In genomic region chr17:8807070-8807550, GRCh38 we compare ENCODE assay signal across 9 cellular contexts. TPM values are rescaled to one million over a fixed set of nuclear protein-coding genes. Genes with fewer than 3 reads are reported as not detected.
DNase-seq lines count a peak whose midpoint lies in the region; ATAC-seq and TF ChIP-seq lines count a peak whose summit lies in the region.
"Had no signal": no experiment of that assay in that cellular context is flagged by ENCODE, and none has a peak within 500 bp of the region (broad histone marks: within the 10 kb centered on the region; RNA-seq: fewer than 3 reads in every experiment).

No MANE protein-coding gene starts in this region.

- intact Hi-C loops in natural killer cell (cut with micrococcal nuclease) (no loop called here), uterus (cut with DNase I; ENCODE audit: low total_unique reads) (no loop called here)

- H3K4me3 Mint-ChIP-seq in activated CD8-positive, alpha-beta memory T cell treated with anti-CD3 and anti-CD28 coated beads, Interleukin-2, amount 10 ng/mL, durations not matched to agents 7 days and 5 days, result no peak overlapping the region
- no peak overlapping the region for H3K4me3 Mint-ChIP-seq in natural killer cell

- ATAC-seq in activated CD8-positive, alpha-beta memory T cell treated with anti-CD3 and anti-CD28 coated beads, Interleukin-2, amount 10 ng/mL, durations not matched to agents 7 days and 5 days, result peak; percentile 55
- peak; percentile 91 for ATAC-seq in HG02884 (IDR thresholded peaks at IDR 0.05; ENCODE audit: unreplicated experiment)
- ATAC-seq in natural killer cell, result peak; percentile 36 to 70 (median 49)

- peak; percentile 47 for DNase-seq in activated CD8-positive, alpha-beta memory T cell treated with anti-CD3 and anti-CD28 coated beads, Interleukin-2, amount 10 ng/mL, durations not matched to agents 7 days and 5 days
- no peak for DNase-seq in activated CD8-positive, alpha-beta memory T cell treated with anti-CD3 and anti-CD28 coated beads, Interleukin-2, amount 50 U/mL, for 48 hours
- peak in 2 of 3 donors; percentile 52 to 65 for DNase-seq in Peyer's patch
- no peak for DNase-seq in natural killer cell
- no peak for DNase-seq in uterus
- no peak for DNase-seq in activated T-cell treated with anti-CD3 and anti-CD28 coated beads for 4 hours
- no peak for DNase-seq in NCI-H2196 treated with DMSO at 0.1 percent for 48 hours (lab: John Stamatoyannopoulos, UW; ENCODE audit: unreplicated experiment)
- DNase-seq: heart left ventricle had no signal

- H3K9me3 ChIP-seq in Peyer's patch (peaks cover 0 to 5% (median 0%) of the 10 kb centered on the region in 4 donors), uterus (no peaks in the 10 kb centered on the region)

- peak overlapping the region; percentile 4 for H3K27ac Mint-ChIP-seq in activated CD8-positive, alpha-beta memory T cell treated with anti-CD3 and anti-CD28 coated beads, Interleukin-2, amount 10 ng/mL, durations not matched to agents 7 days and 5 days
- H3K27ac Mint-ChIP-seq in natural killer cell, result no peak overlapping the region

- no peaks in the 10 kb centered on the region for H3K36me3 ChIP-seq in Peyer's patch
- H3K36me3 ChIP-seq in uterus, result no peaks in the 10 kb centered on the region
- H3K36me3 ChIP-seq: heart left ventricle had no signal

- CTCF ChIA-PET in activated CD8-positive, alpha-beta memory T cell treated with anti-CD3 and anti-CD28 coated beads, Interleukin-2, amount 10 ng/mL, durations not matched to agents 7 days and 5 days (lab: Charles Lee), result interaction anchor here (1.3 kb wide), 1 partner anchor 21 kb away, joined by 3 read pairs; no protein-coding TSS in a partner anchor

- no peak for TF ChIP-seq CTCF in Peyer's patch (IDR thresholded peaks at IDR 0.05)
- no peak for TF ChIP-seq CTCF in natural killer cell (IDR thresholded peaks at IDR 0.05)
- TF ChIP-seq CTCF in uterus (IDR thresholded peaks at IDR 0.05), result no peak

- H3K27me3 Mint-ChIP-seq in activated CD8-positive, alpha-beta memory T cell treated with anti-CD3 and anti-CD28 coated beads, Interleukin-2, amount 10 ng/mL, durations not matched to agents 7 days and 5 days, result peaks cover 4% of the 10 kb centered on the region
- H3K27me3 Mint-ChIP-seq in natural killer cell (ENCODE audit: low read depth in 2 of 2), result peaks cover 0 to 7% of the 10 kb centered on the region in 2 donors

- peaks cover 12% of the 10 kb centered on the region for H3K4me1 Mint-ChIP-seq in activated CD8-positive, alpha-beta memory T cell treated with anti-CD3 and anti-CD28 coated beads, Interleukin-2, amount 10 ng/mL, durations not matched to agents 7 days and 5 days
- no peaks in the 10 kb centered on the region for H3K4me1 Mint-ChIP-seq in natural killer cell

- H3K4me1 ChIP-seq in Peyer's patch (peaks cover 0 to 8% (median 0%) of the 10 kb centered on the region in 4 donors), uterus (no peaks in the 10 kb centered on the region)

- H3K4me3 ChIP-seq in Peyer's patch, result no peak overlapping the region
- no peak overlapping the region for H3K4me3 ChIP-seq in uterus
- H3K4me3 ChIP-seq: heart left ventricle had no signal

- H3K9me3 Mint-ChIP-seq in activated CD8-positive, alpha-beta memory T cell treated with anti-CD3 and anti-CD28 coated beads, Interleukin-2, amount 10 ng/mL, durations not matched to agents 7 days and 5 days (ENCODE audit: low read depth), result peaks cover 7% of the 10 kb centered on the region
- no peaks in the 10 kb centered on the region for H3K9me3 Mint-ChIP-seq in natural killer cell

- peaks cover 22% of the 10 kb centered on the region for H3K36me3 Mint-ChIP-seq in activated CD8-positive, alpha-beta memory T cell treated with anti-CD3 and anti-CD28 coated beads, Interleukin-2, amount 10 ng/mL, durations not matched to agents 7 days and 5 days
- no peaks in the 10 kb centered on the region for H3K36me3 Mint-ChIP-seq in natural killer cell

- H3K27ac ChIP-seq in Peyer's patch, result peak overlapping the region in 2 of 4 donors; percentile 64 to 66
- H3K27ac ChIP-seq in uterus, result no peak overlapping the region

- no peaks in the 10 kb centered on the region for H3K27me3 ChIP-seq in Peyer's patch
- no peaks in the 10 kb centered on the region for H3K27me3 ChIP-seq in uterus
- H3K27me3 ChIP-seq: heart left ventricle had no signal

- no peak for TF ChIP-seq POLR2A in Peyer's patch (IDR thresholded peaks at IDR 0.05)
- TF ChIP-seq POLR2A in uterus (IDR thresholded peaks at IDR 0.05), result no peak

RNA-seq across cellular contexts. Expression of gene MFSD6L, which starts 7.9 kb away (rescaled TPM):
- under 1 TPM; 0.12 to 0.38 TPM for total RNA-seq in activated CD8-positive, alpha-beta memory T cell treated with anti-CD3 and anti-CD28 coated beads, Interleukin-2, amount 10 ng/mL, durations not matched to agents 7 days and 5 days
- total RNA-seq in Peyer's patch (1 to 10 TPM in 3 of 4 donors, not detected in 1; 1.2 to 3.2 (median 1.6) TPM), natural killer cell (under 1 TPM in 2 of 3 donors, not detected in 1; 0.12 to 0.90 TPM), uterus (1 to 10 TPM in 1 of 4 donors, not detected in 3; 2.4 TPM)

RNA-seq across cellular contexts. Expression of gene SPDYE4, which starts 48.8 kb away (rescaled TPM):
- total RNA-seq in activated CD8-positive, alpha-beta memory T cell treated with anti-CD3 and anti-CD28 coated beads, Interleukin-2, amount 10 ng/mL, durations not matched to agents 7 days and 5 days, result not detected
- total RNA-seq in Peyer's patch, result not detected
- not detected for total RNA-seq in natural killer cell
- not detected for total RNA-seq in uterus
- total RNA-seq: heart left ventricle had no signal

Comparison
In these comparisons a context has a peak if more than half of its experiments do, and no peak if none do; other contexts are left out.
1. DNase-seq: peak in activated CD8-positive, alpha-beta memory T cell treated with anti-CD3 and anti-CD28 coated beads, Interleukin-2, amount 10 ng/mL, durations not matched to agents 7 days and 5 days (single experiment) and Peyer's patch (2 of 3); none in activated CD8-positive, alpha-beta memory T cell treated with anti-CD3 and anti-CD28 coated beads, Interleukin-2, amount 50 U/mL, for 48 hours (single experiment), natural killer cell (single experiment), uterus (0 of 2), activated T-cell treated with anti-CD3 and anti-CD28 coated beads for 4 hours (single experiment) and NCI-H2196 treated with DMSO at 0.1 percent for 48 hours (single experiment).
2. Peak in every context shown above with its lines, with median percentiles within 50 percentile points of each other: ATAC-seq.